Comparison of ENCODE assay signal across 1 cellular context in genomic region chr11:65661599-65662246, GRCh38.
TF ChIP-seq lines count a peak whose summit lies in the region.

No MANE protein-coding gene starts in this region.

TF ChIP-seq in endothelial cell of umbilical vein, 7 proteins besides CTCF, POLR2A, EP300 and RAD21:
- TF ChIP-seq JUN (IDR thresholded peaks at IDR 0.05; ENCODE audit: borderline replicate concordance, insufficient read depth, insufficient read length, low read depth): no peak
- TF ChIP-seq GATA2 (IDR thresholded peaks at IDR 0.05; ENCODE audit: insufficient read depth, insufficient read length, low read depth, low read length): no peak
- TF ChIP-seq, protein P1, sequence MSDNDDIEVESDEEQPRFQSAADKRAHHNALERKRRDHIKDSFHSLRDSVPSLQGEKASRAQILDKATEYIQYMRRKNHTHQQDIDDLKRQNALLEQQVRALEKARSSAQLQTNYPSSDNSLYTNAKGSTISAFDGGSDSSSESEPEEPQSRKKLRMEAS (IDR thresholded peaks at IDR 0.05; ENCODE audit: insufficient read depth, insufficient read length): no peak
- TF ChIP-seq POLR2AphosphoS5 (IDR thresholded peaks at IDR 0.05; ENCODE audit: insufficient read depth, low read depth, low read length): no peak
- no peak for TF ChIP-seq FOS (IDR thresholded peaks at IDR 0.05; ENCODE audit: borderline replicate concordance, insufficient read depth, low read length)
- TF ChIP-seq MYC (IDR thresholded peaks at IDR 0.05; ENCODE audit: low read depth, low read length): no peak
- no peak for TF ChIP-seq EZH2 (IDR thresholded peaks at IDR 0.05; ENCODE audit: borderline replicate concordance, low read depth, low read length, severe bottlenecking)
